In the genomic region with DNA sequence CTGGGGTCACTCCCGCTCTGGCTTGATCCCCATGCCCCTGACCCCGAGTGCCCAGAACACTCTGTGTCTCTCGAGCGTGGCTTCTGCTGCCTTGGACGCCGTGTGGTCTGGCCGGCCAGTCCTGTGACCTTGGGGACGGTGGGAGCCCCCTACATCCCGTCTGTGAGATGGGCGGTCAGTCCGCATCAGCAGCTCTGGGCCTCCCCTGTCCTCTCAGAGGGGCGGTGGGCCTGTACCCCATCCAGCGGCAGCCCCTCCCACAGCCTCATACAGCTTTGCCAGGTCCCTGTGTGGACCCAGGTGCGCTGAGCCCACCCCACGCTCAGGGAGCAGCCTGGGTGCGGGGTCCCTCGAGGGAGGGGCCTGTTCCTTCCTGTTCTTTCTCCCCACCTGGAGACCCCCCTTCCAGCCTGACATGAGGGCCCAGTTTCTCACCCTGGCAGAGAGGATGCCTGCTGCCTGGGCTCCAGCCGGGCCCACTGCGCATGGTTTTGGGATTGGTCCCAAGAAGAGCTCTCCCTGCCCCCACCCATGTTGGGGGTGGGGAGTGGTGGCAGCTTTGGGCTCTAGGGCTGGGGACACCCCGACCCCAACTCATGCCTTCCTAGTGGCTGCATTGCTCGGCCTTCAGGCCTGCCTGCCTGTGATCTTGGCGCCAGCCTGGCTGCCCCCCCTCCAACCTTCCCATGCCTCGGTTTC, we compare ENCODE assay signal across 8 cellular contexts. TPM values are rescaled to one million over a fixed set of nuclear protein-coding genes. Genes with fewer than 3 reads are reported as not detected.
A peak's percentile ranks its signal among the peaks of the same experiment; 100 is the strongest.
DNase-seq lines count a peak whose midpoint lies in the region; ATAC-seq lines count a peak whose summit lies in the region.

No MANE protein-coding gene starts in this region.

- H3K4me3 ChIP-seq in BLaER1 (peak overlapping the region; percentile 94), NT2/D1 (ENCODE audit: insufficient read length, low read depth) (peak overlapping the region; percentile 80)
- peak overlapping the region; percentile 72 for H3K4me3 ChIP-seq in effector memory CD4-positive, alpha-beta T cell (ENCODE audit: insufficient read depth, low read depth, low read length, poor library complexity, severe bottlenecking)

- peaks cover 58% of the 10 kb centered on the region for H4K20me1 ChIP-seq in BLaER1

- H3K4me2 ChIP-seq in BLaER1, result peak overlapping the region; percentile 100

- peak overlapping the region; percentile 90 for H3K4me3 Mint-ChIP-seq in natural killer cell treated with Interleukin-12 subunit alpha and Interleukin-12 subunit beta and Interleukin-15 and Interleukin-18, amount 100 ng/mL, for 72 hours

- peaks cover 11 to 22% of the 10 kb centered on the region in 2 donors for H3K4me1 Mint-ChIP-seq in natural killer cell treated with Interleukin-12 subunit alpha and Interleukin-12 subunit beta and Interleukin-15 and Interleukin-18, amount 100 ng/mL, for 72 hours (ENCODE audit: low read depth in 2 of 2)

- H3K27me3 Mint-ChIP-seq in natural killer cell treated with Interleukin-12 subunit alpha and Interleukin-12 subunit beta and Interleukin-15 and Interleukin-18, amount 100 ng/mL, for 72 hours, result no peaks in the 10 kb centered on the region

- H3K9me3 ChIP-seq in BLaER1 (no peaks in the 10 kb centered on the region), NT2/D1 (ENCODE audit: insufficient read depth, low read length) (no peaks in the 10 kb centered on the region)
- H3K9me3 ChIP-seq in effector memory CD4-positive, alpha-beta T cell (ENCODE audit: control insufficient read depth, low read length), result no peaks in the 10 kb centered on the region

- no peaks in the 10 kb centered on the region for H3K9me3 Mint-ChIP-seq in natural killer cell treated with Interleukin-12 subunit alpha and Interleukin-12 subunit beta and Interleukin-15 and Interleukin-18, amount 100 ng/mL, for 72 hours

- H3K36me3 Mint-ChIP-seq in natural killer cell treated with Interleukin-12 subunit alpha and Interleukin-12 subunit beta and Interleukin-15 and Interleukin-18, amount 100 ng/mL, for 72 hours, result no peaks in the 10 kb centered on the region

- H3K27me3 ChIP-seq in BLaER1 (no peaks in the 10 kb centered on the region), NT2/D1 (ENCODE audit: insufficient read depth, insufficient read length) (no peaks in the 10 kb centered on the region)
- H3K27me3 ChIP-seq in effector memory CD4-positive, alpha-beta T cell (replicated peaks; ENCODE audit: control insufficient read depth, insufficient read depth, low read length, poor library complexity, severe bottlenecking), result no peaks in the 10 kb centered on the region

- H3K27ac ChIP-seq in BLaER1, result peak overlapping the region; percentile 97
- peak overlapping the region; percentile 31 for H3K27ac ChIP-seq in effector memory CD4-positive, alpha-beta T cell (ENCODE audit: insufficient read depth, low read length, poor library complexity, severe bottlenecking)

- H3K9ac ChIP-seq in BLaER1, result peak overlapping the region; percentile 98
- peak overlapping the region; percentile 93 for H3K9ac ChIP-seq in NT2/D1 (ENCODE audit: insufficient read length, low read depth)

- peaks cover 41% of the 10 kb centered on the region for H3K36me3 ChIP-seq in BLaER1
- H3K36me3 ChIP-seq in NT2/D1 (ENCODE audit: insufficient read depth, insufficient read length, low read length), result peaks cover 46% of the 10 kb centered on the region
- H3K36me3 ChIP-seq in effector memory CD4-positive, alpha-beta T cell (ENCODE audit: control insufficient read depth, insufficient read depth, low read length), result no peaks in the 10 kb centered on the region

- DNase-seq in NT2/D1 (ENCODE audit: low read depth, low spot score), result no peak
- no peak for DNase-seq in effector memory CD4-positive, alpha-beta T cell
- no peak for DNase-seq in natural killer cell treated with Interleukin-12 subunit alpha and Interleukin-12 subunit beta and Interleukin-15 and Interleukin-18, amount 100 ng/mL, for 72 hours (ENCODE audit: low spot score)
- no peak for DNase-seq in HUDEP-2 (lab: John Stamatoyannopoulos, UW; ENCODE audit: unreplicated experiment in 76 of 76)
- DNase-seq in SK-N-DZ (ENCODE audit: low spot score), result no peak
- no peak for DNase-seq in HK-2 (ENCODE audit: unreplicated experiment)

- H3K4me1 ChIP-seq in BLaER1, result peaks cover 65% of the 10 kb centered on the region
- H3K4me1 ChIP-seq in NT2/D1 (ENCODE audit: insufficient read depth, insufficient read length), result peaks cover 21% of the 10 kb centered on the region
- H3K4me1 ChIP-seq in effector memory CD4-positive, alpha-beta T cell (ENCODE audit: control insufficient read depth, insufficient read depth, low read length, poor library complexity, severe bottlenecking), result peaks cover 24% of the 10 kb centered on the region

- ATAC-seq in natural killer cell treated with Interleukin-12 subunit alpha and Interleukin-12 subunit beta and Interleukin-15 and Interleukin-18, amount 100 ng/mL, for 72 hours, result no peak
- ATAC-seq in GM21390 (IDR thresholded peaks at IDR 0.05; ENCODE audit: unreplicated experiment), result no peak

- peak overlapping the region; percentile 82 to 86 for H3K27ac Mint-ChIP-seq in natural killer cell treated with Interleukin-12 subunit alpha and Interleukin-12 subunit beta and Interleukin-15 and Interleukin-18, amount 100 ng/mL, for 72 hours

RNA-seq across cellular contexts. Expression of gene MTA1, which starts 1.5 kb away (rescaled TPM):
- total RNA-seq in natural killer cell treated with Interleukin-12 subunit alpha and Interleukin-12 subunit beta and Interleukin-15 and Interleukin-18, amount 100 ng/mL, for 72 hours, result 100 to 1,000 TPM in 1 of 2 donors, 10 to 100 TPM in 1; 93.4 to 252 TPM
- 42.8 and 47.4 TPM in 2 replicates for polyA plus RNA-seq in SK-N-DZ (2014; cell fraction: cytosol; rRNA removed)
- polyA plus RNA-seq in SK-N-DZ (2014; cell fraction: nucleus; rRNA removed), result 335 and 376 TPM in 2 replicates

RNA-seq across cellular contexts. Expression of gene TEX22, which starts 22.8 kb away (rescaled TPM):
- 1 to 10 TPM; 2.7 to 3.7 TPM for total RNA-seq in natural killer cell treated with Interleukin-12 subunit alpha and Interleukin-12 subunit beta and Interleukin-15 and Interleukin-18, amount 100 ng/mL, for 72 hours
- polyA plus RNA-seq in SK-N-DZ (2014; cell fraction: cytosol; rRNA removed), result not detected in 2 replicates
- polyA plus RNA-seq in SK-N-DZ (2014; cell fraction: nucleus; rRNA removed), result 1.1 and 2.3 TPM in 2 replicates

RNA-seq across cellular contexts. Expression of gene CRIP2, which starts 53.5 kb away (rescaled TPM):
- 1 to 10 TPM in 1 of 2 donors, under 1 TPM in 1; 0.98 to 2.2 TPM for total RNA-seq in natural killer cell treated with Interleukin-12 subunit alpha and Interleukin-12 subunit beta and Interleukin-15 and Interleukin-18, amount 100 ng/mL, for 72 hours
- 71.3 and 72.7 TPM in 2 replicates for polyA plus RNA-seq in SK-N-DZ (2014; cell fraction: cytosol; rRNA removed)
- 64.4 and 76.4 TPM in 2 replicates for polyA plus RNA-seq in SK-N-DZ (2014; cell fraction: nucleus; rRNA removed)
